ENCODE assay signal across 9 cellular contexts in the genomic region with DNA sequence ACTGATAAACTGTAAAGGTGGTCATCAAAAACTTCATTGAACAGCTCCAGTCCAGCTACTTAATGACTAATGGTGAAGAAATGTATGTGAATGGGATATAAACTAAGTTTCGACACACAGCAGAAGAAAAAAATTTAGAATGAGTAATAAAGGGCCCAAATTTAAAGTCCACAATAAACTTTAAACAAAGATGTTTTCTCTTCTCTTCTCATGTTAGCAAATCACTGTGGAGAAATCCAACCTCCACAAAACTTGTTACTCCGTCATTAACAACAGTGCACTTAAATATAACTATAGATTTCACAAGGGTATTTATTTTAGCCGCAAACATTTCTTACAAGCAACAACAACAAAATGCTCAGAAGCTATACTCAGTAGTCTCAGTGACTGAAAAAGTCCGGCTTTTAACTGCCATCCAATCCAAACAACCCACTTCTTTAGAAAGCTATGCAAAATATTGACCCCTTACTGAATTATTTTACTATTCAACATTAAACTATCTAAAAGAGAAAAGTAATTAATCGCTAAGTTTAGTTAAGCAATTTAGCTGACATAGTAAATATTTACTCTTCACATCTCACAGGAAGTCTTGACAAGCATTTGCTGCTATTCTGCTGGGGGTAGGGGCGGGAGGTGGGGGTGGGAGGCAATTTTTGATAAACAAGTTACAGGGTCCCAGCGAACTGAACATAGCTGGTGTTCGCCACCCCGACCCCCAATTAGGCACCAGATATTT. TPM values are rescaled to one million over a fixed set of nuclear protein-coding genes. Genes with fewer than 3 reads are reported as not detected.
DNase-seq lines count a peak whose midpoint lies in the region; TF ChIP-seq lines count a peak whose summit lies in the region.
"Had no signal": no experiment of that assay in that cellular context is flagged by ENCODE, and none has a peak within 500 bp of the region (broad histone marks: within the 10 kb centered on the region; RNA-seq: fewer than 3 reads in every experiment).

No MANE protein-coding gene starts in this region.

- H3K4me1 Mint-ChIP-seq in neural progenitor cell, result peaks cover 47% of the 10 kb centered on the region

- H3K79me2 ChIP-seq in OCI-LY3 (ENCODE audit: low read length), result no peaks in the 10 kb centered on the region
- peaks cover 97% of the 10 kb centered on the region for H3K79me2 ChIP-seq in neural progenitor cell (ENCODE audit: low read depth)

- peaks cover 4% of the 10 kb centered on the region for H3K36me3 ChIP-seq in ES-I3 (ENCODE audit: insufficient read depth, low read length)
- H3K36me3 ChIP-seq in OCI-LY3 (replicated peaks; ENCODE audit: low read depth, low read length), result no peaks in the 10 kb centered on the region
- H3K36me3 ChIP-seq in neural progenitor cell, result peaks cover 5% of the 10 kb centered on the region

- H3K4me2 ChIP-seq in OCI-LY3 (ENCODE audit: low read length) (peak overlapping the region; percentile 62), neural progenitor cell (peak overlapping the region; percentile 87)

- H2AFZ ChIP-seq in OCI-LY3 (ENCODE audit: low read depth, low read length) (no peak overlapping the region), neural progenitor cell (replicated peaks) (no peak overlapping the region)

- H3K9ac ChIP-seq in ES-I3 (ENCODE audit: low read depth, low read length) (peak overlapping the region; percentile 58), OCI-LY3 (ENCODE audit: low read length) (no peak overlapping the region), neural progenitor cell (peak overlapping the region; percentile 99)

- peaks cover 3% of the 10 kb centered on the region for H3K9me3 Mint-ChIP-seq in neural progenitor cell
- H3K9me3 Mint-ChIP-seq: T-helper 1 cell treated with Interleukin-12 subunit alpha and Interleukin-12 subunit beta and Interleukin-4 antibody, amounts not matched to agents 30 μg/mL and 1 μg/mL, for 36 hours had no signal

- peak overlapping the region; percentile 97 for H3K27ac Mint-ChIP-seq in neural progenitor cell
- H3K27ac Mint-ChIP-seq: T-helper 1 cell treated with Interleukin-12 subunit alpha and Interleukin-12 subunit beta and Interleukin-4 antibody, amounts not matched to agents 30 μg/mL and 1 μg/mL, for 36 hours had no signal

- H3F3A ChIP-seq in neural progenitor cell (ENCODE audit: low read depth), result peaks cover 13% of the 10 kb centered on the region

- no peaks in the 10 kb centered on the region for H3K27me3 Mint-ChIP-seq in neural progenitor cell (ENCODE audit: insufficient read depth, low read depth)

- TF ChIP-seq CTCF in OCI-LY3 (IDR thresholded peaks at IDR 0.05; ENCODE audit: low read depth, low read length) (no peak), epithelial cell of esophagus (IDR thresholded peaks at IDR 0.05; ENCODE audit: insufficient read depth, low read depth, low read length, missing control alignments) (no peak), neural progenitor cell (IDR thresholded peaks at IDR 0.05) (no peak)

- H3K9me3 ChIP-seq in ES-I3 (ENCODE audit: control insufficient read depth, insufficient read depth, low read length), result 0 out of 2 replicates have a peak, but pooled peaks cover 3% of the 10 kb centered on the region
- H3K9me3 ChIP-seq in OCI-LY3 (ENCODE audit: insufficient read depth, low read length), result no peaks in the 10 kb centered on the region
- no peaks in the 10 kb centered on the region for H3K9me3 ChIP-seq in neural progenitor cell (ENCODE audit: low read depth)

- peaks cover 47% of the 10 kb centered on the region for H3K27me3 ChIP-seq in OCI-LY3 (ENCODE audit: low read depth, low read length)
- no peaks in the 10 kb centered on the region for H3K27me3 ChIP-seq in neural progenitor cell

- H3K4me3 Mint-ChIP-seq in neural progenitor cell, result peak overlapping the region; percentile 94

- H3K4me1 ChIP-seq in ES-I3 (ENCODE audit: insufficient read depth, low read length) (peaks cover 24% of the 10 kb centered on the region), OCI-LY3 (ENCODE audit: low read length) (no peaks in the 10 kb centered on the region), neural progenitor cell (peaks cover 53% of the 10 kb centered on the region)

- DNase-seq in epithelial cell of esophagus (ENCODE audit: low read depth) (peak; percentile 71), neural progenitor cell (ENCODE audit: low spot score) (no peak), T-helper 1 cell (no peak), middle frontal gyrus (ENCODE audit: extremely low spot score, low spot score) (no peak), OCI-M2 (lab: John Stamatoyannopoulos, UW; ENCODE audit: unreplicated experiment) (no peak)
- no peak for DNase-seq in activated naive CD4-positive, alpha-beta T cell (lab: John Stamatoyannopoulos, UW)

- H4K20me1 ChIP-seq in OCI-LY3 (ENCODE audit: insufficient read depth, low read length) (no peaks in the 10 kb centered on the region), neural progenitor cell (ENCODE audit: low read depth) (peaks cover 66% of the 10 kb centered on the region)

- H3K36me3 Mint-ChIP-seq in neural progenitor cell, result peaks cover 6% of the 10 kb centered on the region

- H3K4me3 ChIP-seq in OCI-LY3 (ENCODE audit: low read length) (peak overlapping the region; percentile 73), epithelial cell of esophagus (ENCODE audit: low read length) (peak overlapping the region; percentile 77), neural progenitor cell (peak overlapping the region; percentile 94)

- no peak overlapping the region for H3K27ac ChIP-seq in OCI-LY3 (ENCODE audit: low read length)
- H3K27ac ChIP-seq in neural progenitor cell, result peak overlapping the region; percentile 97

RNA-seq across cellular contexts. Expression of a gene that starts 2.5 kb away (rescaled TPM):
- 147 and 152 TPM in 2 replicates for total RNA-seq in neural progenitor cell (ENCODE audit: low replicate concordance)
